In genomic region chr9:81389569-81389993, GRCh38 we compare ENCODE assay signal across 8 cellular contexts.
DNase-seq lines count a peak whose midpoint lies in the region; ATAC-seq and TF ChIP-seq lines count a peak whose summit lies in the region.

No MANE protein-coding gene starts in this region.

- H3K27me3 ChIP-seq in foreskin keratinocyte (no peaks in the 10 kb centered on the region), stomach (no peaks in the 10 kb centered on the region), esophagus squamous epithelium (no peaks in the 10 kb centered on the region)

- no peak for TF ChIP-seq EP300 in stomach (IDR thresholded peaks at IDR 0.05)

- ATAC-seq in foreskin keratinocyte, result peak; percentile 88
- no peak for ATAC-seq in GM21786 (IDR thresholded peaks at IDR 0.05; ENCODE audit: unreplicated experiment)

- intact Hi-C loops in stomach (cut with DNase I; ENCODE audit: low total_unique reads) (no loop called here), esophagus squamous epithelium (cut with DNase I) (no loop called here)

- H3K4me3 ChIP-seq in retinal pigment epithelial cell (ENCODE audit: low read length), result no peak overlapping the region
- no peak overlapping the region for H3K4me3 ChIP-seq in stomach
- no peak overlapping the region for H3K4me3 ChIP-seq in esophagus squamous epithelium

- no peak for TF ChIP-seq CTCF in foreskin keratinocyte (conservative IDR thresholded peaks at IDR 0.05)
- no peak for TF ChIP-seq CTCF in retinal pigment epithelial cell (conservative IDR thresholded peaks at IDR 0.05; ENCODE audit: low read depth, low read length)
- no peak for TF ChIP-seq CTCF in stomach (IDR thresholded peaks at IDR 0.05)
- no peak for TF ChIP-seq CTCF in esophagus squamous epithelium (IDR thresholded peaks at IDR 0.05)

- H3K4me1 ChIP-seq in foreskin keratinocyte, result peaks cover 31% of the 10 kb centered on the region
- peaks cover 0 to 10% (median 0%) of the 10 kb centered on the region in 4 donors for H3K4me1 ChIP-seq in stomach
- peaks cover 0 to 29% (median 0%) of the 10 kb centered on the region in 3 donors for H3K4me1 ChIP-seq in esophagus squamous epithelium

- DNase-seq in GM04504 (ENCODE audit: low read depth), result peak; percentile 95
- DNase-seq in SW480 (ENCODE audit: low spot score), result peak; percentile 52
- peak; percentile 98 to 99 for DNase-seq in foreskin keratinocyte
- peak; percentile 89 for DNase-seq in retinal pigment epithelial cell (ENCODE audit: low read depth)
- no peak for DNase-seq in stomach
- DNase-seq in esophagus squamous epithelium (lab: John Stamatoyannopoulos, UW), result no peak
- DNase-seq in NCI-H748 treated with DMSO at 0.1 percent for 48 hours (lab: John Stamatoyannopoulos, UW), result no peak

- TF ChIP-seq POLR2A in stomach (IDR thresholded peaks at IDR 0.05) (no peak), esophagus squamous epithelium (IDR thresholded peaks at IDR 0.05) (no peak)

- peak overlapping the region; percentile 30 for H3K27ac ChIP-seq in foreskin keratinocyte
- H3K27ac ChIP-seq in stomach, result no peak overlapping the region
- H3K27ac ChIP-seq in esophagus squamous epithelium, result no peak overlapping the region

- H3K9me3 ChIP-seq in stomach (no peaks in the 10 kb centered on the region), esophagus squamous epithelium (no peaks in the 10 kb centered on the region)

- H3K36me3 ChIP-seq in stomach (no peaks in the 10 kb centered on the region), esophagus squamous epithelium (no peaks in the 10 kb centered on the region)

- 68 to 80% (median 78%) methylated on average over 6 of the region's 6 CpGs for WGBS in stomach, 5 donors
- WGBS in esophagus squamous epithelium, 2 donors, result 29 to 38% methylated on average over 6 of the region's 6 CpGs

Comparison
In these comparisons a context has a peak if more than half of its experiments do, and no peak if none do; other contexts are left out.
1. DNase-seq: peak in GM04504 (single experiment), SW480 (single experiment), foreskin keratinocyte (2 of 2) and retinal pigment epithelial cell (single experiment); none in stomach (single experiment), esophagus squamous epithelium (single experiment) and NCI-H748 treated with DMSO at 0.1 percent for 48 hours (single experiment).